In the genomic region with DNA sequence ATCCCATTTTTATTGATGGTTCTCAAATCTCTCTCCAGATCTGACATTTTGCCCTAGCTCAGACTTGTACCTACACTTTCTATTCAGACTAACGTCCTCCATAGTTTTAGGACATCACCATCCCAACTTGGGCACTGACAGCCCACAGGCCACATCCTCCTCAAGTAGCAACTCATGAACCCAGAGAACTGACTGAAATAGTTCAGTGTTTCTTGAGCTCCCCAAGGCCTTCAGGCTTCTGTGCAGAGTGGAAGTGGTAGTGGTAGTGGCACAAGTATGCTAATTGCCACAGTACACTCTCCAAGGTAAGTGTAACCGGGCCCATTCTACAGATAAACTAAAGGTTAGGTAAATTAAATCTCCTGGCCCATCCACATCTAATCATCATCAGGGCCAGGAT, we compare ENCODE assay signal across 14 cellular contexts.
A peak's percentile ranks its signal among the peaks of the same experiment; 100 is the strongest.
DNase-seq lines count a peak whose midpoint lies in the region; ATAC-seq and TF ChIP-seq lines count a peak whose summit lies in the region.
"Had no signal": no experiment of that assay in that cellular context is flagged by ENCODE, and none has a peak within 500 bp of the region (broad histone marks: within the 10 kb centered on the region; RNA-seq: fewer than 3 reads in every experiment).

No MANE protein-coding gene starts in this region.

- H3K4me3 Mint-ChIP-seq in CD8-positive, alpha-beta memory T cell, result peak overlapping the region in 6 of 7 donors; percentile 7 to 76 (median 22)
- peak overlapping the region; percentile 50 for H3K4me3 Mint-ChIP-seq in activated T-helper 2 cell treated with anti-CD3 and anti-CD28 coated beads, Interferon-gamma antibody, Interleukin-2, Interleukin-4, amounts not matched to agents 10 μg/mL and 5 μg/mL and 100 μg/mL, durations not matched to agents 14 hours and 24 hours and 36 hours (ENCODE audit: low read depth)
- peak overlapping the region; percentile 15 for H3K4me3 Mint-ChIP-seq in neural crest cell

- POLR2A ChIA-PET in CD8-positive, alpha-beta memory T cell (lab: Charles Lee), result no interaction called here

- H3K4me1 ChIP-seq in CD8-positive, alpha-beta memory T cell (ENCODE audit: insufficient read depth, low read length), result peaks cover 59% of the 10 kb centered on the region
- peaks cover 98% of the 10 kb centered on the region for H3K4me1 ChIP-seq in Karpas-422 (ENCODE audit: low read length)

- no peak for TF ChIP-seq CTCF in neural crest cell (conservative IDR thresholded peaks at IDR 0.05)

- intact Hi-C loops in activated T-helper 2 cell treated with anti-CD3 and anti-CD28 coated beads, Interferon-gamma antibody, Interleukin-2, Interleukin-4, amounts not matched to agents 10 μg/mL and 5 μg/mL and 100 μg/mL, durations not matched to agents 14 hours and 24 hours and 36 hours (cut with micrococcal nuclease), result no loop called here

- H3K27ac ChIP-seq in CD8-positive, alpha-beta memory T cell (ENCODE audit: low read depth, low read length), result no peak overlapping the region
- peak overlapping the region; percentile 100 for H3K27ac ChIP-seq in Karpas-422 (ENCODE audit: low read length)
- H3K27ac ChIP-seq: brain microvascular endothelial cell, C4-2B, tibial artery had no signal

- H3K27me3 Mint-ChIP-seq in CD8-positive, alpha-beta memory T cell, result no peaks in the 10 kb centered on the region
- no peaks in the 10 kb centered on the region for H3K27me3 Mint-ChIP-seq in activated T-helper 2 cell treated with anti-CD3 and anti-CD28 coated beads, Interferon-gamma antibody, Interleukin-2, Interleukin-4, amounts not matched to agents 10 μg/mL and 5 μg/mL and 100 μg/mL, durations not matched to agents 14 hours and 24 hours and 36 hours (ENCODE audit: low read depth)
- no peaks in the 10 kb centered on the region for H3K27me3 Mint-ChIP-seq in neural crest cell (ENCODE audit: low read depth)

- H3K9me3 Mint-ChIP-seq in CD8-positive, alpha-beta memory T cell, result no peaks in the 10 kb centered on the region
- no peaks in the 10 kb centered on the region for H3K9me3 Mint-ChIP-seq in activated T-helper 2 cell treated with anti-CD3 and anti-CD28 coated beads, Interferon-gamma antibody, Interleukin-2, Interleukin-4, amounts not matched to agents 10 μg/mL and 5 μg/mL and 100 μg/mL, durations not matched to agents 14 hours and 24 hours and 36 hours
- H3K9me3 Mint-ChIP-seq in neural crest cell, result no peaks in the 10 kb centered on the region

- H3K36me3 Mint-ChIP-seq in CD8-positive, alpha-beta memory T cell, result peaks cover 0 to 2% (median 0%) of the 10 kb centered on the region in 3 donors
- H3K36me3 Mint-ChIP-seq in activated T-helper 2 cell treated with anti-CD3 and anti-CD28 coated beads, Interferon-gamma antibody, Interleukin-2, Interleukin-4, amounts not matched to agents 10 μg/mL and 5 μg/mL and 100 μg/mL, durations not matched to agents 14 hours and 24 hours and 36 hours (ENCODE audit: low read depth), result peaks cover 34% of the 10 kb centered on the region
- peaks cover 3% of the 10 kb centered on the region for H3K36me3 Mint-ChIP-seq in neural crest cell (ENCODE audit: low read depth)

- peak in 1 of 5 donors; percentile 3 for DNase-seq in CD8-positive, alpha-beta memory T cell
- DNase-seq in Karpas-422 (peak; percentile 64), neural crest cell (ENCODE audit: low read depth, low spot score) (no peak), NCI-H1417 treated with DMSO at 0.1 percent for 48 hours (lab: John Stamatoyannopoulos, UW) (no peak), pons (ENCODE audit: low spot score) (no peak)
- no peak for DNase-seq in activated T-helper 2 cell treated with anti-CD3 and anti-CD28 coated beads, Interferon-gamma antibody, Interleukin-2, Interleukin-4, amounts not matched to agents 10 μg/mL and 5 μg/mL and 100 μg/mL, durations not matched to agents 14 hours and 24 hours and 36 hours (ENCODE audit: low spot score)
- DNase-seq: brain microvascular endothelial cell, hippocampal formation, left cardiac atrium, NCI-H2171 treated with DMSO at 0.1 percent for 48 hours, tibial artery had no signal

- H3K27me3 ChIP-seq in CD8-positive, alpha-beta memory T cell (ENCODE audit: insufficient read depth, low read length, poor library complexity, severe bottlenecking), result no peaks in the 10 kb centered on the region
- no peaks in the 10 kb centered on the region for H3K27me3 ChIP-seq in Karpas-422 (ENCODE audit: low read length)
- H3K27me3 ChIP-seq: brain microvascular endothelial cell, tibial artery had no signal

- no peaks in the 10 kb centered on the region for H3K9me2 ChIP-seq in Karpas-422 (replicated peaks; ENCODE audit: insufficient read depth, low read length)

- H3K4me1 Mint-ChIP-seq in CD8-positive, alpha-beta memory T cell, result peaks cover 63 to 72% (median 70%) of the 10 kb centered on the region in 3 donors
- peaks cover 59% of the 10 kb centered on the region for H3K4me1 Mint-ChIP-seq in activated T-helper 2 cell treated with anti-CD3 and anti-CD28 coated beads, Interferon-gamma antibody, Interleukin-2, Interleukin-4, amounts not matched to agents 10 μg/mL and 5 μg/mL and 100 μg/mL, durations not matched to agents 14 hours and 24 hours and 36 hours (ENCODE audit: low read depth)
- peaks cover 31% of the 10 kb centered on the region for H3K4me1 Mint-ChIP-seq in neural crest cell

- H2AFZ ChIP-seq in Karpas-422 (ENCODE audit: low read length), result no peak overlapping the region

- peaks cover 15% of the 10 kb centered on the region; the same call in 1 of the 2 replicates for H3K79me2 ChIP-seq in Karpas-422 (ENCODE audit: low read length)

- H3K4me2 ChIP-seq in Karpas-422 (ENCODE audit: low read depth, low read length, poor library complexity, severe bottlenecking), result peak overlapping the region; percentile 82

- no peaks in the 10 kb centered on the region for H3K36me3 ChIP-seq in CD8-positive, alpha-beta memory T cell (ENCODE audit: insufficient read depth, low read length)
- H3K36me3 ChIP-seq in Karpas-422 (ENCODE audit: insufficient read depth, low read length), result no peaks in the 10 kb centered on the region
- H3K36me3 ChIP-seq: brain microvascular endothelial cell, tibial artery had no signal

- H3K4me3 ChIP-seq in CD8-positive, alpha-beta memory T cell (ENCODE audit: low read length), result peak overlapping the region; percentile 33
- H3K4me3 ChIP-seq in Karpas-422 (ENCODE audit: low read length), result peak overlapping the region; percentile 48
- H3K4me3 ChIP-seq: SK-N-MC, tibial artery had no signal

- no peaks in the 10 kb centered on the region for H4K20me1 ChIP-seq in Karpas-422 (ENCODE audit: insufficient read depth, low read depth, low read length)

- no peaks in the 10 kb centered on the region for H3K9me3 ChIP-seq in CD8-positive, alpha-beta memory T cell (ENCODE audit: low read length)
- H3K9me3 ChIP-seq in Karpas-422 (ENCODE audit: low read length), result no peaks in the 10 kb centered on the region
- H3K9me3 ChIP-seq: tibial artery had no signal

- H3K27ac Mint-ChIP-seq in CD8-positive, alpha-beta memory T cell, result peak overlapping the region in 7 of 8 donors; percentile 30 to 84 (median 76)
- H3K27ac Mint-ChIP-seq in activated T-helper 2 cell treated with anti-CD3 and anti-CD28 coated beads, Interferon-gamma antibody, Interleukin-2, Interleukin-4, amounts not matched to agents 10 μg/mL and 5 μg/mL and 100 μg/mL, durations not matched to agents 14 hours and 24 hours and 36 hours, result peak overlapping the region; percentile 65
- no peak overlapping the region for H3K27ac Mint-ChIP-seq in neural crest cell (ENCODE audit: unreplicated experiment)

- peak overlapping the region; percentile 73 for H3K9ac ChIP-seq in Karpas-422 (ENCODE audit: low read length)

- CTCF ChIA-PET in CD8-positive, alpha-beta memory T cell (lab: Charles Lee), result interaction anchor here (1.1 to 2.2 kb wide), 8 partner anchors 9 to 47 kb away, joined by 3 to 8 read pairs (median 4); no protein-coding TSS in a partner anchor

- ATAC-seq in GM18870 (IDR thresholded peaks at IDR 0.05; ENCODE audit: unreplicated experiment), result no peak
- ATAC-seq: left cardiac atrium had no signal
